Comparison of ENCODE assay signal across 6 cellular contexts in the genomic region with DNA sequence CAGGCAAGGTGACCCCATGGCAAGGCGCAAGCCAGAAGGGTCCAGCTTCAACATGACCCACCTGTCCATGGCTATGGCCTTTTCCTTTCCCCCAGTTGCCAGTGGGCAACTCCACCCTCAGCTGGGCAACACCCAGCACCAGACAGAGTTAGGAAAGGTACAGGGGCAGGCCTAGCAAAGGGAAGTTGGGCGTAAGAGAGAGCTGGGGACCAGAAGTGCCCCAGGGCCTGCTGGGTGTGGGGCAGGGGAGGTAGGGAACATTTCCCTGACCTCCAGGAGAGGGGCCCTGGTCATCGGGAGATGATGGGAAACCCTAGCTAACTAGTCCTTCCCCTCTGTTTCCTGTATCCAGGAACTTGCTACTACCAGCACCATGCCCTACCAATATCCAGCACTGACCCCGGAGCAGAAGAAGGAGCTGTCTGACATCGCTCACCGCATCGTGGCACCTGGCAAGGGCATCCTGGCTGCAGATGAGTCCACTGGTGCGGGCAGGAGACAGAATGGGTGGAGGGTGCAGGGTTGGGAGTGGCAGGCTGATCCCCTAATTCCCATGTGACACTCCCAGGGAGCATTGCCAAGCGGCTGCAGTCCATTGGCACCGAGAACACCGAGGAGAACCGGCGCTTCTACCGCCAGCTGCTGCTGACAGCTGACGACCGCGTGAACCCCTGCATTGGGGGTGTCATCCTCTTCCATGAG. TPM values are rescaled to one million over a fixed set of nuclear protein-coding genes. Genes with fewer than 3 reads are reported as not detected.
A peak's percentile ranks its signal among the peaks of the same experiment; 100 is the strongest.
DNase-seq lines count a peak whose midpoint lies in the region; ATAC-seq and TF ChIP-seq lines count a peak whose summit lies in the region.

No MANE protein-coding gene starts in this region.

- no peak for DNase-seq in activated CD8-positive, alpha-beta memory T cell treated with anti-CD3 and anti-CD28 coated beads, Interleukin-2, amount 10 ng/mL, durations not matched to agents 7 days and 5 days
- no peak for DNase-seq in activated CD8-positive, alpha-beta memory T cell treated with anti-CD3 and anti-CD28 coated beads, Interleukin-2, amount 50 U/mL, for 4 hours
- DNase-seq in left cardiac atrium (peak; percentile 60), tibial artery (peak in 1 of 2 donors; percentile 79), NCI-H187 treated with DMSO at 0.1 percent for 48 hours (lab: John Stamatoyannopoulos, UW) (no peak)

- H3K9me3 ChIP-seq in tibial artery, result no peaks in the 10 kb centered on the region

- H3K27me3 Mint-ChIP-seq in activated CD8-positive, alpha-beta memory T cell treated with anti-CD3 and anti-CD28 coated beads, Interleukin-2, amount 10 ng/mL, durations not matched to agents 7 days and 5 days, result no peaks in the 10 kb centered on the region

- no peak for ATAC-seq in activated CD8-positive, alpha-beta memory T cell treated with anti-CD3 and anti-CD28 coated beads, Interleukin-2, amount 10 ng/mL, durations not matched to agents 7 days and 5 days
- ATAC-seq in left cardiac atrium (no peak), HG03439 (IDR thresholded peaks at IDR 0.05; ENCODE audit: unreplicated experiment) (no peak)

- H3K4me3 ChIP-seq in tibial artery, result peak overlapping the region; percentile 98 to 99

- peaks cover 0 to 66% (median 55%) of the 10 kb centered on the region in 4 donors for H3K4me1 ChIP-seq in tibial artery

- H3K4me1 Mint-ChIP-seq in activated CD8-positive, alpha-beta memory T cell treated with anti-CD3 and anti-CD28 coated beads, Interleukin-2, amount 10 ng/mL, durations not matched to agents 7 days and 5 days, result peaks cover 48% of the 10 kb centered on the region

- peak overlapping the region; percentile 95 for H3K4me3 Mint-ChIP-seq in activated CD8-positive, alpha-beta memory T cell treated with anti-CD3 and anti-CD28 coated beads, Interleukin-2, amount 10 ng/mL, durations not matched to agents 7 days and 5 days

- no peaks in the 10 kb centered on the region for H3K27me3 ChIP-seq in tibial artery

- peaks cover 61% of the 10 kb centered on the region for H3K36me3 Mint-ChIP-seq in activated CD8-positive, alpha-beta memory T cell treated with anti-CD3 and anti-CD28 coated beads, Interleukin-2, amount 10 ng/mL, durations not matched to agents 7 days and 5 days

- TF ChIP-seq CTCF in tibial artery (IDR thresholded peaks at IDR 0.05), result no peak

- intact Hi-C loops in left cardiac atrium (cut with DNase I), result no loop called here
- intact Hi-C loops in tibial artery (cut with DNase I; ENCODE audit: low total_unique reads), result loop anchor here (1.0 kb wide), 1 partner anchor 340 kb away; the partner anchor contains the start of gene ZNF771

- no peaks in the 10 kb centered on the region for H3K9me3 Mint-ChIP-seq in activated CD8-positive, alpha-beta memory T cell treated with anti-CD3 and anti-CD28 coated beads, Interleukin-2, amount 10 ng/mL, durations not matched to agents 7 days and 5 days (ENCODE audit: low read depth)

- peaks cover 51 to 55% (median 52%) of the 10 kb centered on the region in 3 donors for H3K36me3 ChIP-seq in tibial artery

- H3K27ac ChIP-seq in tibial artery, result peak overlapping the region; percentile 96 to 97

- H3K27ac Mint-ChIP-seq in activated CD8-positive, alpha-beta memory T cell treated with anti-CD3 and anti-CD28 coated beads, Interleukin-2, amount 10 ng/mL, durations not matched to agents 7 days and 5 days, result peak overlapping the region; percentile 87

- CTCF ChIA-PET in activated CD8-positive, alpha-beta memory T cell treated with anti-CD3 and anti-CD28 coated beads, Interleukin-2, amount 10 ng/mL, durations not matched to agents 7 days and 5 days (lab: Charles Lee), result interaction anchor here (1.0 to 10.1 kb wide), 8 partner anchors 12 to 118 kb away, joined by 3 to 107 read pairs (median 4); partner anchors contain the start of genes GDPD3 and TBX6

RNA-seq across cellular contexts. Expression of gene ALDOA, which starts 1.5 kb away (rescaled TPM):
- 1,000 to 10,000 TPM; 1,292 to 1,318 TPM for total RNA-seq in activated CD8-positive, alpha-beta memory T cell treated with anti-CD3 and anti-CD28 coated beads, Interleukin-2, amount 10 ng/mL, durations not matched to agents 7 days and 5 days
- 1,000 to 10,000 TPM; 2,548 to 2,783 TPM for total RNA-seq in left cardiac atrium

RNA-seq across cellular contexts. Expression of gene PPP4C, which starts 8.8 kb away (rescaled TPM):
- 100 to 1,000 TPM; 149 to 161 TPM for total RNA-seq in activated CD8-positive, alpha-beta memory T cell treated with anti-CD3 and anti-CD28 coated beads, Interleukin-2, amount 10 ng/mL, durations not matched to agents 7 days and 5 days
- 10 to 100 TPM; 34.2 to 41.1 TPM for total RNA-seq in left cardiac atrium

RNA-seq across cellular contexts. Expression of gene TBX6, which starts 24.7 kb away (rescaled TPM):
- total RNA-seq in activated CD8-positive, alpha-beta memory T cell treated with anti-CD3 and anti-CD28 coated beads, Interleukin-2, amount 10 ng/mL, durations not matched to agents 7 days and 5 days, result 1 to 10 TPM; 2.0 to 2.9 TPM
- under 1 TPM; 0.55 to 0.80 TPM for total RNA-seq in left cardiac atrium

RNA-seq across cellular contexts. Expression of gene YPEL3, which starts 29.0 kb away (rescaled TPM):
- 10 to 100 TPM; 47.2 to 47.8 TPM for total RNA-seq in activated CD8-positive, alpha-beta memory T cell treated with anti-CD3 and anti-CD28 coated beads, Interleukin-2, amount 10 ng/mL, durations not matched to agents 7 days and 5 days
- total RNA-seq in left cardiac atrium, result 10 to 100 TPM; 39.5 to 54.1 TPM

RNA-seq across cellular contexts. Expression of gene TLCD3B, which starts 36.0 kb away (rescaled TPM):
- total RNA-seq in activated CD8-positive, alpha-beta memory T cell treated with anti-CD3 and anti-CD28 coated beads, Interleukin-2, amount 10 ng/mL, durations not matched to agents 7 days and 5 days, result 1 to 10 TPM; 1.6 to 6.5 TPM
- total RNA-seq in left cardiac atrium, result not detected
